In genomic region chr13:48801255-48801654, GRCh38 we compare ENCODE assay signal across 26 cellular contexts.
DNase-seq lines count a peak whose midpoint lies in the region; ATAC-seq and TF ChIP-seq lines count a peak whose summit lies in the region.
"Had no signal": no experiment of that assay in that cellular context is flagged by ENCODE, and none has a peak within 500 bp of the region (broad histone marks: within the 10 kb centered on the region; RNA-seq: fewer than 3 reads in every experiment).

No MANE protein-coding gene starts in this region.

- TF ChIP-seq CTCF in fibroblast of villous mesenchyme (IDR thresholded peaks at IDR 0.05; ENCODE audit: insufficient read depth, low read depth, low read length) (no peak), CD14-positive monocyte (IDR thresholded peaks at IDR 0.05) (no peak)

- peaks cover 2 to 10% (median 8%) of the 10 kb centered on the region in 7 donors for H3K9me3 Mint-ChIP-seq in CD14-positive monocyte
- H3K9me3 Mint-ChIP-seq: neural progenitor cell had no signal

- H3K9ac ChIP-seq in adipocyte (ENCODE audit: low read length) = no peak overlapping the region
- H3K9ac ChIP-seq: neural progenitor cell had no signal

- intact Hi-C loops in CD14-positive monocyte (cut with micrococcal nuclease) = no loop called here

- peaks cover 4% of the 10 kb centered on the region for H3K9me3 ChIP-seq in adipocyte (ENCODE audit: control insufficient read depth, low read length)
- H3K9me3 ChIP-seq: lower lobe of right lung, psoas muscle, spleen had no signal

- DNase-seq in GM04503 (ENCODE audit: low read depth) = peak; percentile 71
- peak; percentile 41 for DNase-seq in adipocyte (ENCODE audit: low read depth)
- peak; percentile 85 for DNase-seq in fibroblast of villous mesenchyme (ENCODE audit: low read depth)
- DNase-seq in Kasumi-1 (lab: John Stamatoyannopoulos, UW) = no peak
- DNase-seq in CD14-positive monocyte (ENCODE audit: low spot score) = no peak
- DNase-seq: activated CD4-positive, alpha-beta memory T cell treated with anti-CD3 and anti-CD28 coated beads, Interleukin-2, amount 10 ng/mL, durations not matched to agents 7 days and 5 days; activated naive CD4-positive, alpha-beta T cell; activated T-cell treated with anti-CD3 and anti-CD28 coated beads, Interleukin-2, amount 50 U/mL, for 1 hour; amygdala; caudate nucleus; kidney; lower lobe of right lung; NCI-H2171; NCI-H69; psoas muscle; RPMI8226; spleen; stimulated activated CD4-positive, alpha-beta T cell treated with anti-CD3 and anti-CD28 coated beads, Interleukin-4, amount 100 ng/mL, for 1 hour; stimulated activated naive CD4-positive, alpha-beta T cell; T1000 had no signal

- peaks cover 17% of the 10 kb centered on the region for H3K4me1 ChIP-seq in adipocyte (ENCODE audit: control insufficient read depth, insufficient read depth, low read length)
- H3K4me1 ChIP-seq: lower lobe of right lung, neural progenitor cell, psoas muscle had no signal

- no peak overlapping the region for H3K27ac Mint-ChIP-seq in CD14-positive monocyte
- H3K27ac Mint-ChIP-seq: activated CD4-positive, alpha-beta memory T cell treated with anti-CD3 and anti-CD28 coated beads, Interleukin-2, amount 10 ng/mL, durations not matched to agents 7 days and 5 days; dendritic cell treated with granulocyte-macrophage colony-stimulating factor and Interleukin-4, amounts not matched to agents 40 ng/mL and 50 ng/mL, for 4 days had no signal

- H3K27me3 Mint-ChIP-seq in CD14-positive monocyte (ENCODE audit: low read depth in 3 of 3) = peaks cover 0 to 3% (median 0%) of the 10 kb centered on the region in 3 donors
- H3K27me3 Mint-ChIP-seq: activated CD4-positive, alpha-beta memory T cell treated with anti-CD3 and anti-CD28 coated beads, Interleukin-2, amount 10 ng/mL, durations not matched to agents 7 days and 5 days had no signal

- no peaks in the 10 kb centered on the region for H3K36me3 ChIP-seq in adipocyte (ENCODE audit: control insufficient read depth, insufficient read depth, low read length, severe bottlenecking)
- H3K36me3 ChIP-seq: lower lobe of right lung, neural progenitor cell, spleen had no signal

- H3K4me1 Mint-ChIP-seq in CD14-positive monocyte = peaks cover 12% of the 10 kb centered on the region
- H3K4me1 Mint-ChIP-seq: neural progenitor cell had no signal

- H3K27me3 ChIP-seq in adipocyte (replicated peaks; ENCODE audit: control insufficient read depth, insufficient read depth, low read length) = no peaks in the 10 kb centered on the region
- H3K27me3 ChIP-seq: neural progenitor cell had no signal

- H3K4me3 ChIP-seq in adipocyte (ENCODE audit: low read length) (no peak overlapping the region), fibroblast of villous mesenchyme (ENCODE audit: low read depth, low read length) (no peak overlapping the region)
- H3K4me3 ChIP-seq: K562, lower lobe of right lung, neural progenitor cell, psoas muscle, spleen had no signal

- ATAC-seq in HG03521 (IDR thresholded peaks at IDR 0.05; ENCODE audit: unreplicated experiment) (no peak), GM18520 (IDR thresholded peaks at IDR 0.05; ENCODE audit: unreplicated experiment) (no peak)
- ATAC-seq: HCT116, K562, lower lobe of right lung, psoas muscle had no signal

- H3K4me3 Mint-ChIP-seq in CD14-positive monocyte = no peak overlapping the region
- H3K4me3 Mint-ChIP-seq: activated CD4-positive, alpha-beta memory T cell treated with anti-CD3 and anti-CD28 coated beads, Interleukin-2, amount 10 ng/mL, durations not matched to agents 7 days and 5 days; dendritic cell treated with granulocyte-macrophage colony-stimulating factor and Interleukin-4, amounts not matched to agents 40 ng/mL and 50 ng/mL, for 4 days; neural progenitor cell had no signal

- H3K36me3 Mint-ChIP-seq in CD14-positive monocyte = no peaks in the 10 kb centered on the region
- H3K36me3 Mint-ChIP-seq: neural progenitor cell had no signal

Comparison
In these comparisons a context has a peak if more than half of its experiments do, and no peak if none do; other contexts are left out.
1. DNase-seq: peak in GM04503 (single experiment), adipocyte (single experiment) and fibroblast of villous mesenchyme (single experiment); none in Kasumi-1 (0 of 2) and CD14-positive monocyte (single experiment).